16 cellular contexts compared by ENCODE assay signal in the genomic region with DNA sequence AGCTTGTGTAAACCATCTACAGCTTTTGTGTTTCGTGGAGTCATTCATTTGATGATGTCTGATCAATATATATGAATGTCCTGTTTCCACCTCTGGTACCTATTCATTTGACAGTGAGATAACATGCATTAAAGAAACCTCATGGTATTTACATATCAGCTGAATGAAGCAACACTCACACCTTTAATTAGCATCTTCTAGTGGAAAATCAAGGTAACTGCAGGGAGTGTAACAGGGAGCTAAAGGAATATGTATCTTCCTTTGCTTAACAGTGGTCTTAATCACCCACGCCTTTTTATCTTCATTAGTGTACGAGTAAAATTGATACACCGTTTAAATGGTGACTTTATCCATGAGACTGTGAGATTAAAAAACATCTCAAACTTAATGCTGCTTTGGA. TPM values are rescaled to one million over a fixed set of nuclear protein-coding genes. Genes with fewer than 3 reads are reported as not detected.
A peak's percentile ranks its signal among the peaks of the same experiment; 100 is the strongest.
DNase-seq lines count a peak whose midpoint lies in the region; FAIRE-seq and TF ChIP-seq lines count a peak whose summit lies in the region.
"Had no signal": no experiment of that assay in that cellular context is flagged by ENCODE, and none has a peak within 500 bp of the region (broad histone marks: within the 10 kb centered on the region; RNA-seq: fewer than 3 reads in every experiment).

No MANE protein-coding gene starts in this region.

- H3K9me3 ChIP-seq in small intestine (ENCODE audit: control insufficient read depth, low read depth) = no peaks in the 10 kb centered on the region
- H3K9me3 ChIP-seq: ascending aorta, SJSA1, suprapubic skin had no signal

- H3K9me3 Mint-ChIP-seq in progenitor cell of endocrine pancreas (ENCODE audit: low read depth) = no peaks in the 10 kb centered on the region
- H3K9me3 Mint-ChIP-seq: dendritic cell treated with granulocyte-macrophage colony-stimulating factor and Interleukin-4, amounts not matched to agents 40 ng/mL and 50 ng/mL, for 4 days had no signal

- no peaks in the 10 kb centered on the region for H3K27me3 ChIP-seq in bronchial epithelial cell (ENCODE audit: control insufficient read depth, insufficient read depth, low read length)
- H3K27me3 ChIP-seq in small intestine (ENCODE audit: control insufficient read depth in 2 of 2, insufficient read depth in 2 of 2, low read length in 2 of 2) = no peaks in the 10 kb centered on the region
- H3K27me3 ChIP-seq: ascending aorta, SJSA1, suprapubic skin had no signal

- no peak for FAIRE-seq in bronchial epithelial cell (lab: Jason Lieb, UNC)
- FAIRE-seq in small intestine (lab: Jason Lieb, UNC) = no peak

- peak; percentile 44; the same call in 1 of the 2 replicates for TF ChIP-seq CTCF in LNCAP (IDR thresholded peaks at IDR 0.05)
- TF ChIP-seq CTCF in bronchial epithelial cell (IDR thresholded peaks at IDR 0.05; ENCODE audit: insufficient read depth, low read length, severe bottlenecking) = peak; percentile 29
- peak; percentile 40 for TF ChIP-seq CTCF in progenitor cell of endocrine pancreas (IDR thresholded peaks at IDR 0.05; ENCODE audit: unreplicated experiment)

- H3K27ac ChIP-seq in small intestine (ENCODE audit: low read depth in 1 of 2, low read length in 1 of 2) = no peak overlapping the region
- H3K27ac ChIP-seq: ascending aorta, SJSA1, suprapubic skin had no signal

- H3K27ac Mint-ChIP-seq in progenitor cell of endocrine pancreas = no peak overlapping the region
- H3K27ac Mint-ChIP-seq: dendritic cell treated with granulocyte-macrophage colony-stimulating factor and Interleukin-4, amounts not matched to agents 40 ng/mL and 50 ng/mL, for 4 days; mesothelial cell of epicardium had no signal

- H3K4me1 Mint-ChIP-seq in progenitor cell of endocrine pancreas (ENCODE audit: low read depth) = peaks cover 15% of the 10 kb centered on the region

- WGBS in small intestine, 3 donors = 87 to 92% (median 89%) methylated on average over 4 of the region's 4 CpGs

- H3K36me3 ChIP-seq in bronchial epithelial cell (ENCODE audit: control insufficient read depth, insufficient read depth, low read length) (no peaks in the 10 kb centered on the region), small intestine (ENCODE audit: control insufficient read depth in 2 of 2, insufficient read depth in 2 of 2, low read length in 2 of 2) (no peaks in the 10 kb centered on the region)
- H3K36me3 ChIP-seq: ascending aorta, SJSA1, suprapubic skin had no signal

- no peaks in the 10 kb centered on the region for H3K4me1 ChIP-seq in small intestine (ENCODE audit: control insufficient read depth in 2 of 2, insufficient read depth in 1 of 2, low read depth in 1 of 2, low read length in 1 of 2)
- H3K4me1 ChIP-seq: ascending aorta, SJSA1, suprapubic skin had no signal

- no peaks in the 10 kb centered on the region for H3K27me3 Mint-ChIP-seq in progenitor cell of endocrine pancreas
- H3K27me3 Mint-ChIP-seq: dendritic cell treated with granulocyte-macrophage colony-stimulating factor and Interleukin-4, amounts not matched to agents 40 ng/mL and 50 ng/mL, for 4 days had no signal

- H3K4me3 Mint-ChIP-seq in progenitor cell of endocrine pancreas (ENCODE audit: low read depth) = no peak overlapping the region
- H3K4me3 Mint-ChIP-seq: dendritic cell treated with granulocyte-macrophage colony-stimulating factor and Interleukin-4, amounts not matched to agents 40 ng/mL and 50 ng/mL, for 4 days; mesothelial cell of epicardium had no signal

- DNase-seq in NCI-H82 (lab: John Stamatoyannopoulos, UW) (peak; percentile 20), NCI-H82 treated with DMSO at 0.1 percent for 48 hours (lab: John Stamatoyannopoulos, UW; ENCODE audit: unreplicated experiment) (no peak), bronchial epithelial cell (ENCODE audit: low read depth) (peak; percentile 39), progenitor cell of endocrine pancreas (ENCODE audit: low spot score, unreplicated experiment) (no peak), small intestine (no peak), activated T-cell treated with anti-CD3 and anti-CD28 coated beads for 4 hours (no peak), HPDE6-E6E7 (ENCODE audit: extremely low spot score) (no peak)
- DNase-seq: activated effector memory CD4-positive, alpha-beta T cell treated with anti-CD3 and anti-CD28 coated beads, Interleukin-2, amount 50 U/mL, for 16 hours; KG1; NCI-H1694 treated with DMSO at 0.1 percent for 48 hours had no signal

- no peak overlapping the region for H3K4me3 ChIP-seq in bronchial epithelial cell (ENCODE audit: low read depth, low read length)
- no peak overlapping the region for H3K4me3 ChIP-seq in small intestine (ENCODE audit: low read depth in 1 of 2, low read length in 2 of 2)
- H3K4me3 ChIP-seq: ascending aorta, SJSA1, suprapubic skin had no signal

- peaks cover 6% of the 10 kb centered on the region for H3K36me3 Mint-ChIP-seq in progenitor cell of endocrine pancreas (ENCODE audit: insufficient read depth)

RNA-seq across cellular contexts. Expression of a gene that starts 15.6 kb away (rescaled TPM):
- 5.0 and 13.4 TPM in 2 replicates for total RNA-seq in bronchial epithelial cell
- total RNA-seq in progenitor cell of endocrine pancreas = 173 and 181 TPM in 2 replicates
- polyA plus RNA-seq in small intestine = 10 to 100 TPM in 1 of 3 donors, 1 to 10 TPM in 1, under 1 TPM in 1; 0.89 to 13.3 (median 1.4) TPM

Comparison
In these comparisons a context has a peak if more than half of its experiments do, and no peak if none do; other contexts are left out.
1. DNase-seq: peak in NCI-H82 (single experiment) and bronchial epithelial cell (single experiment); none in NCI-H82 treated with DMSO at 0.1 percent for 48 hours (single experiment), progenitor cell of endocrine pancreas (single experiment), small intestine (single experiment), activated T-cell treated with anti-CD3 and anti-CD28 coated beads for 4 hours (single experiment) and HPDE6-E6E7 (single experiment).
2. RNA of a gene that starts 15.6 kb away (total RNA-seq): 173 to 181 TPM in progenitor cell of endocrine pancreas; 5.0 to 13.4 TPM in bronchial epithelial cell; every median in the first group is over 10 times any median in the second.
3. Peak in every context shown above with its lines, with median percentiles within 50 percentile points of each other: CTCF ChIP-seq.